Comparison of ENCODE assay signal across 17 cellular contexts in the genomic region with DNA sequence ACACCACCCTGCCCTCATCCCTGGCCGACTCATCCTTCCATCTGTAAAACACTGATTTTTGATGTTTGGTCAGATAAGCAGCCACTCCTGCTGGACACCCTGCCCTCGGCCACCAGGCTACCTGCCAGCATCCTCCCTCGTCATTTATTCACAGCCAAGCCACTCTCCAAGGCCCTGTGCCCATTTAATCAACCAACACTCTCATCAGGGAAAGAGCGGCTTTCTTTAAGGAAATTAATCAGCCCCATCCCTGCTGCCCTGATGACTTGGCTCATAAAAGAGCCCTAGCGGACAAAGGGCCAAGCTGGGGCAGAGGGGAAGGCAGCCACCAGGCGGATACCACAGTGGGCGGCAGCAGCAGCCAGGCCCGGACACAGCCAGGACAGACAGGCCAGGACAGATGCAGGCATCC. TPM values are rescaled to one million over a fixed set of nuclear protein-coding genes. Genes with fewer than 3 reads are reported as not detected.
DNase-seq lines count a peak whose midpoint lies in the region; ATAC-seq and TF ChIP-seq lines count a peak whose summit lies in the region.
"Had no signal": no experiment of that assay in that cellular context is flagged by ENCODE, and none has a peak within 500 bp of the region (broad histone marks: within the 10 kb centered on the region; RNA-seq: fewer than 3 reads in every experiment).

No MANE protein-coding gene starts in this region.

- CTCF ChIA-PET in activated CD8-positive, alpha-beta memory T cell treated with anti-CD3 and anti-CD28 coated beads, Interleukin-2, amount 10 ng/mL, durations not matched to agents 7 days and 5 days (lab: Charles Lee) = no interaction called here
- CTCF ChIA-PET in WTC11 (lab: Charles Lee) = interaction anchor here (0.6 to 1.6 kb wide), 3 partner anchors 140 to 239 kb away, joined by 3 to 5 read pairs (median 3); no protein-coding TSS in a partner anchor

- POLR2A ChIA-PET in WTC11 (lab: Charles Lee) = interaction anchor here (1.1 kb wide), 1 partner anchor 147 kb away, joined by 13 read pairs; no protein-coding TSS in a partner anchor

- no peak for TF ChIP-seq CTCF in WTC11 (IDR thresholded peaks at IDR 0.05)

- H3K36me3 Mint-ChIP-seq in activated CD8-positive, alpha-beta memory T cell treated with anti-CD3 and anti-CD28 coated beads, Interleukin-2, amount 10 ng/mL, durations not matched to agents 7 days and 5 days = no peaks in the 10 kb centered on the region
- H3K36me3 Mint-ChIP-seq in WTC11 = peaks cover 11% of the 10 kb centered on the region
- no peaks in the 10 kb centered on the region for H3K36me3 Mint-ChIP-seq in stimulated activated memory B cell treated with anti-CD40 and anti-IgM and Interleukin-4, amounts not matched to agents 10 μg/mL and 1 μg/mL and 100 μg/mL, for 72 hours

- in situ Hi-C loops in ACHN (cut with HindIII; ENCODE audit: low pct_ligation_motif_present, low pct_unique_long_range_greater_than_20kb, low sequenced_read_pairs) = no loop called here

- ATAC-seq in activated CD8-positive, alpha-beta memory T cell treated with anti-CD3 and anti-CD28 coated beads, Interleukin-2, amount 10 ng/mL, durations not matched to agents 7 days and 5 days = no peak
- ATAC-seq in WTC11 (peak; percentile 39; the same call in 1 of the 2 replicates), GM21576 (IDR thresholded peaks at IDR 0.05; ENCODE audit: unreplicated experiment) (no peak)
- ATAC-seq in stimulated activated memory B cell treated with anti-CD40 and anti-IgM and Interleukin-4, amounts not matched to agents 10 μg/mL and 1 μg/mL and 100 μg/mL, for 72 hours = peak; percentile 16

- peaks cover 2% of the 10 kb centered on the region for H3K9me3 Mint-ChIP-seq in activated CD8-positive, alpha-beta memory T cell treated with anti-CD3 and anti-CD28 coated beads, Interleukin-2, amount 10 ng/mL, durations not matched to agents 7 days and 5 days (ENCODE audit: low read depth)
- peaks cover 4% of the 10 kb centered on the region; the same call in 1 of the 2 replicates for H3K9me3 Mint-ChIP-seq in WTC11
- peaks cover 2% of the 10 kb centered on the region for H3K9me3 Mint-ChIP-seq in stimulated activated memory B cell treated with anti-CD40 and anti-IgM and Interleukin-4, amounts not matched to agents 10 μg/mL and 1 μg/mL and 100 μg/mL, for 72 hours

- H3K27me3 Mint-ChIP-seq in activated CD8-positive, alpha-beta memory T cell treated with anti-CD3 and anti-CD28 coated beads, Interleukin-2, amount 10 ng/mL, durations not matched to agents 7 days and 5 days = peaks cover 15% of the 10 kb centered on the region
- no peaks in the 10 kb centered on the region for H3K27me3 Mint-ChIP-seq in WTC11 (ENCODE audit: low read depth)
- no peaks in the 10 kb centered on the region for H3K27me3 Mint-ChIP-seq in stimulated activated memory B cell treated with anti-CD40 and anti-IgM and Interleukin-4, amounts not matched to agents 10 μg/mL and 1 μg/mL and 100 μg/mL, for 72 hours

- DNase-seq in activated CD8-positive, alpha-beta memory T cell treated with anti-CD3 and anti-CD28 coated beads, Interleukin-2, amount 10 ng/mL, durations not matched to agents 7 days and 5 days = peak; percentile 16
- DNase-seq in activated CD8-positive, alpha-beta memory T cell treated with anti-CD3 and anti-CD28 coated beads, Interleukin-2, amount 50 U/mL, for 48 hours = no peak
- DNase-seq in WTC11 (ENCODE audit: low spot score) (no peak), mesenteric fat pad (ENCODE audit: low spot score) (peak; percentile 69), ACHN (no peak)
- DNase-seq in activated naive CD4-positive, alpha-beta T cell treated with anti-CD3 and anti-CD28 coated beads, Interleukin-2, amount 50 U/mL, for 16 hours = no peak
- DNase-seq: 8988T, HCEC 1CT, MV-4-11, NCI-H1417 treated with DMSO at 0.1 percent for 48 hours, NCI-H2029, NCI-H2171 treated with DMSO at 0.1 percent for 48 hours, NCI-H446 treated with DMSO at 0.1 percent for 48 hours, OCI-M1, RPMI8226 had no signal

- H3K4me1 Mint-ChIP-seq in activated CD8-positive, alpha-beta memory T cell treated with anti-CD3 and anti-CD28 coated beads, Interleukin-2, amount 10 ng/mL, durations not matched to agents 7 days and 5 days = no peaks in the 10 kb centered on the region
- H3K4me1 Mint-ChIP-seq in WTC11 = 0 out of 2 replicates have a peak, but pooled peaks cover 3% of the 10 kb centered on the region
- H3K4me1 Mint-ChIP-seq in stimulated activated memory B cell treated with anti-CD40 and anti-IgM and Interleukin-4, amounts not matched to agents 10 μg/mL and 1 μg/mL and 100 μg/mL, for 72 hours = no peaks in the 10 kb centered on the region

- no peak overlapping the region for H3K27ac Mint-ChIP-seq in activated CD8-positive, alpha-beta memory T cell treated with anti-CD3 and anti-CD28 coated beads, Interleukin-2, amount 10 ng/mL, durations not matched to agents 7 days and 5 days
- H3K27ac Mint-ChIP-seq in WTC11 = peak overlapping the region; percentile 41; the same call in 1 of the 2 replicates
- H3K27ac Mint-ChIP-seq in stimulated activated memory B cell treated with anti-CD40 and anti-IgM and Interleukin-4, amounts not matched to agents 10 μg/mL and 1 μg/mL and 100 μg/mL, for 72 hours = no peak overlapping the region

- no peak overlapping the region for H3K4me3 Mint-ChIP-seq in activated CD8-positive, alpha-beta memory T cell treated with anti-CD3 and anti-CD28 coated beads, Interleukin-2, amount 10 ng/mL, durations not matched to agents 7 days and 5 days
- no peak overlapping the region for H3K4me3 Mint-ChIP-seq in WTC11
- H3K4me3 Mint-ChIP-seq in stimulated activated memory B cell treated with anti-CD40 and anti-IgM and Interleukin-4, amounts not matched to agents 10 μg/mL and 1 μg/mL and 100 μg/mL, for 72 hours = no peak overlapping the region

TF ChIP-seq in WTC11, 78 proteins besides CTCF, POLR2A, EP300 and RAD21:
- TF ChIP-seq ZNF138 (CRISPR knock-in tag; conservative IDR thresholded peaks at IDR 0.05) (no peak), ATF1 (CRISPR knock-in tag; IDR thresholded peaks at IDR 0.05) (no peak), TCF7 (CRISPR knock-in tag; IDR thresholded peaks at IDR 0.05; ENCODE audit: low read depth) (no peak), EMX1 (CRISPR knock-in tag; IDR thresholded peaks at IDR 0.05) (no peak), ZNF317 (CRISPR knock-in tag; IDR thresholded peaks at IDR 0.05; ENCODE audit: borderline replicate concordance, low read depth) (no peak), STAT6 (CRISPR knock-in tag; conservative IDR thresholded peaks at IDR 0.05; ENCODE audit: low read depth) (no peak)

RNA-seq across cellular contexts. Expression of gene GOLM1, which starts 52.4 kb away (rescaled TPM):
- total RNA-seq in activated CD8-positive, alpha-beta memory T cell treated with anti-CD3 and anti-CD28 coated beads, Interleukin-2, amount 10 ng/mL, durations not matched to agents 7 days and 5 days = 1 to 10 TPM; 3.0 to 5.5 TPM
- total RNA-seq in WTC11 (2021) (75.1 to 81.8 TPM (median 77.3 TPM) in 3 replicates), mesenteric fat pad (15.4 TPM)

Comparison
In these comparisons a context has a peak if more than half of its experiments do, and no peak if none do; other contexts are left out.
1. DNase-seq: peak in activated CD8-positive, alpha-beta memory T cell treated with anti-CD3 and anti-CD28 coated beads, Interleukin-2, amount 10 ng/mL, durations not matched to agents 7 days and 5 days (single experiment) and mesenteric fat pad (single experiment); none in activated CD8-positive, alpha-beta memory T cell treated with anti-CD3 and anti-CD28 coated beads, Interleukin-2, amount 50 U/mL, for 48 hours (single experiment), WTC11 (single experiment), ACHN (single experiment) and activated naive CD4-positive, alpha-beta T cell treated with anti-CD3 and anti-CD28 coated beads, Interleukin-2, amount 50 U/mL, for 16 hours (single experiment).
2. ATAC-seq: peak in WTC11 (single experiment) and stimulated activated memory B cell treated with anti-CD40 and anti-IgM and Interleukin-4, amounts not matched to agents 10 μg/mL and 1 μg/mL and 100 μg/mL, for 72 hours (single experiment); none in activated CD8-positive, alpha-beta memory T cell treated with anti-CD3 and anti-CD28 coated beads, Interleukin-2, amount 10 ng/mL, durations not matched to agents 7 days and 5 days (single experiment) and GM21576 (single experiment).